ENCODE assay signal across 19 cellular contexts in the genomic region with DNA sequence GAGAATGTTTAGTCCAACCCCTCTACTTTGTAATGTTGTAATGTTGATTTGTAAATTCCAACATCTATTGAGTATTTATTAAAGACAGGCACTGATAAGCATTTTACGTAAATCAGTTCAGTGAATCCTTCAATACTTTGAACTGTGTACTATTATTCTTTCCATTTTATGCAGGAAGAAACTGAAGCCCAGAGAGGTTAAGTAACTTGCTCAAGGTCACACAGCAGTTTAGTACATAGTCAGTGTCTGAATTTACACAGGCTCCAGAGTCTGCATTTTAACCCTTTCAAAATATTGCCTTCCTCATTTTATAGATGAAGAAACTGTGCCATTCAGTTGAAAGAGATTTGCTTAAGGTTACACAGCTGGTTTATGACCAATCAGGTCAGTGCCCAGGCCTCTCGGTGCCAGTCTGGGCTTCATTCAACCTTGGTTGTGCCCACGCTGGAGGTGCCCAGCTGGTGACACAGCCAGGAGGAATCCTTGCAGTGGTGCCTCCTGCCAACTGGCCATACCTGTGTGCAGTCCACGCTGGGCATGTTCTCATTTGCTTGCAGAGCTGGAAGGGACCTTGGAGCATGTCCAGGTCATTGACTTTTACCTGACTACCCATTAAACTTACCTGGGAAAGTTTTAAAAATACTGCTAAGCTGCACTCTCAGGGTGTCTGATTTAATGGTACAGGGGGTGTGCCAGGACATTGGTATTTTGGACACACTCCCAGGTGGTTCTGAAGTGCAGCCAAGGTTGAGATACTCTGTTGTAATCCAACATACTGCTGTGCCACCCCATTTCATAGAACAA.
DNase-seq lines count a peak whose midpoint lies in the region; ATAC-seq and TF ChIP-seq lines count a peak whose summit lies in the region.
"Had no signal": no experiment of that assay in that cellular context is flagged by ENCODE, and none has a peak within 500 bp of the region (broad histone marks: within the 10 kb centered on the region; RNA-seq: fewer than 3 reads in every experiment).

No MANE protein-coding gene starts in this region.

- 45 to 57% (median 50%) methylated on average over 2 to 4 of the region's 4 CpGs for WGBS in adrenal gland, 4 donors
- WGBS in transverse colon (ENCODE audit: low coverage in 1 of 2), 2 donors = 64 to 91% methylated on average over 1 to 4 of the region's 4 CpGs

- H3K4me1 ChIP-seq in adrenal gland (replicated peaks in 1 of 2) (peaks cover 12% of the 10 kb centered on the region in 2 donors), transverse colon (no peaks in the 10 kb centered on the region)
- H3K4me1 ChIP-seq: BLaER1, vagina had no signal

- H3K9me3 ChIP-seq in adrenal gland (replicated peaks in 1 of 3) = no peaks in the 10 kb centered on the region
- H3K9me3 ChIP-seq in transverse colon = no peaks in the 10 kb centered on the region
- H3K9me3 ChIP-seq: BLaER1, mucosa of descending colon, vagina had no signal

- H3K4me3 ChIP-seq in adrenal gland (no peak overlapping the region), transverse colon (no peak overlapping the region)
- H3K4me3 ChIP-seq: BLaER1, mucosa of descending colon, vagina had no signal

- ATAC-seq in esophagus mucosa = peak; percentile 63
- ATAC-seq in HG03378 (IDR thresholded peaks at IDR 0.05; ENCODE audit: unreplicated experiment) = no peak
- ATAC-seq: activated CD4-positive, alpha-beta T cell treated with anti-CD3 and anti-CD28 coated beads for 36 hours; mucosa of descending colon; T-cell had no signal

- TF ChIP-seq POLR2A in adrenal gland (IDR thresholded peaks at IDR 0.05) (no peak), transverse colon (IDR thresholded peaks at IDR 0.05) (no peak)

- H3K27ac ChIP-seq in C4-2B (peak overlapping the region; percentile 54), adrenal gland (peak overlapping the region in 1 of 5 donors; percentile 43), transverse colon (no peak overlapping the region)
- H3K27ac ChIP-seq: BLaER1, vagina had no signal

- TF ChIP-seq CTCF in C4-2B (conservative IDR thresholded peaks at IDR 0.05) (no peak), adrenal gland (IDR thresholded peaks at IDR 0.05) (no peak), transverse colon (IDR thresholded peaks at IDR 0.05) (no peak)

- intact Hi-C loops in adrenal gland (cut with DNase I) (no loop called here), transverse colon (cut with DNase I; ENCODE audit: low total_unique reads) (no loop called here)

- peak; percentile 35 to 76 (median 67) for DNase-seq in adrenal gland
- DNase-seq in mucosa of gallbladder (ENCODE audit: low spot score) = peak; percentile 74
- DNase-seq in pons (ENCODE audit: low spot score) = no peak
- DNase-seq in H4 (ENCODE audit: low spot score) = no peak
- no peak for DNase-seq in transverse colon
- DNase-seq: activated CD4-positive, alpha-beta T cell treated with anti-CD3 and anti-CD28 coated beads for 36 hours; activated naive CD8-positive, alpha-beta T cell treated with anti-CD3 and anti-CD28 coated beads, Interleukin-2, amount 10 ng/mL, durations not matched to agents 7 days and 5 days; Calu3; cortex of kidney; mucosa of descending colon; NCI-H187; OCI-M1; stimulated activated CD4-positive, alpha-beta T cell treated with anti-CD3 and anti-CD28 coated beads, Interleukin-12 subunit alpha, Interleukin-12 subunit beta, amount 100 ng/mL, for 4 hours; T-cell had no signal

- H3K27me3 ChIP-seq in adrenal gland (no peaks in the 10 kb centered on the region), transverse colon (no peaks in the 10 kb centered on the region)
- H3K27me3 ChIP-seq: BLaER1, vagina had no signal

- no peak for TF ChIP-seq EP300 in transverse colon (IDR thresholded peaks at IDR 0.05; ENCODE audit: low read depth)

- H3K36me3 ChIP-seq in adrenal gland (replicated peaks in 1 of 2) (no peaks in the 10 kb centered on the region), transverse colon (no peaks in the 10 kb centered on the region)
- H3K36me3 ChIP-seq: BLaER1, vagina had no signal

- in situ Hi-C loops in transverse colon (cut with MboI; ENCODE audit: low pct_ligation_motif_present in 1 of 4, low pct_unique_long_range_greater_than_20kb in 1 of 4, low sequenced_read_pairs in 3 of 4) = no loop called here

Comparison
In these comparisons a context has a peak if more than half of its experiments do, and no peak if none do; other contexts are left out.
1. DNase-seq: peak in adrenal gland (7 of 7) and mucosa of gallbladder (single experiment); none in pons (single experiment), H4 (single experiment) and transverse colon (single experiment).